ENCODE assay signal across 22 cellular contexts in the genomic region with DNA sequence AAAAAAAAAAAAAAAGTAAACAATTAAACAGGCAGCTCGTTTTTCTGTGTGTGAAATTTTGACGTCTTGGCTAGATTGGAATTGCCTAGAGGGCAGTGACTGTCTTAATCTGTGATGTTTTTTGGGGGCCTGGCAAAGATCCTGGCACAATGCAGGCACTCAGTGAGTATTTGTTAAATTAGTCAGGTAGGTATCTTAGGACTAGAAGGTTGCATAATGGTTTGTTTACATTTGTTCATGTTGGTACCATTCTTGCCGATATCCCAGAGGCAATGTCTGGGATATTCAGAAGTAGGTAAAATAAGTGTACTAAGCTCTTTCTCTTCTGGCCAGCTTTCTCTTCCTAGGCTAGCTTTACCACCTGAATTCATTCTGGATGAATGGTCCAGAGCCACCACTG. TPM values are rescaled to one million over a fixed set of nuclear protein-coding genes. Genes with fewer than 3 reads are reported as not detected.
DNase-seq lines count a peak whose midpoint lies in the region; ATAC-seq and TF ChIP-seq lines count a peak whose summit lies in the region.
"Had no signal": no experiment of that assay in that cellular context is flagged by ENCODE, and none has a peak within 500 bp of the region (broad histone marks: within the 10 kb centered on the region; RNA-seq: fewer than 3 reads in every experiment).

No MANE protein-coding gene starts in this region.

- H3F3A ChIP-seq in GM23338 (replicated peaks; ENCODE audit: low read depth) = no peaks in the 10 kb centered on the region

- H3K4me3 ChIP-seq in GM23338 (no peak overlapping the region), adipocyte (ENCODE audit: low read length) (peak overlapping the region; percentile 55)
- H3K4me3 ChIP-seq: breast epithelium, K562, Peyer's patch, tibial nerve had no signal

- no peak overlapping the region for H3K9ac ChIP-seq in adipocyte (ENCODE audit: low read length)
- H3K9ac ChIP-seq: SK-N-SH had no signal

- H3K9me2 ChIP-seq in GM23338 (ENCODE audit: insufficient read depth) = no peaks in the 10 kb centered on the region
- H3K9me2 ChIP-seq: SK-N-SH had no signal

- H3K4me1 ChIP-seq in GM23338 (ENCODE audit: insufficient read depth) = peaks cover 15% of the 10 kb centered on the region
- H3K4me1 ChIP-seq in adipocyte (ENCODE audit: control insufficient read depth, insufficient read depth, low read length) = peaks cover 19% of the 10 kb centered on the region

- no peaks in the 10 kb centered on the region for H3K9me3 Mint-ChIP-seq in activated CD4-positive, alpha-beta T cell treated with anti-CD3 and anti-CD28 coated beads, Interleukin-2, amount 10 ng/mL, durations not matched to agents 7 days and 5 days
- H3K9me3 Mint-ChIP-seq in GM23338 (no peaks in the 10 kb centered on the region), natural killer cell (no peaks in the 10 kb centered on the region)
- H3K9me3 Mint-ChIP-seq: stimulated activated naive B cell treated with anti-CD40 and anti-IgM and Interleukin-4, amounts not matched to agents 10 μg/mL and 1 μg/mL and 100 μg/mL, for 72 hours had no signal

- CTCF ChIA-PET in activated CD4-positive, alpha-beta T cell treated with anti-CD3 and anti-CD28 coated beads, Interleukin-2, amount 10 ng/mL, durations not matched to agents 7 days and 5 days (lab: Charles Lee) = no interaction called here

- DNase-seq in activated CD4-positive, alpha-beta T cell treated with anti-CD3 and anti-CD28 coated beads, Interleukin-2, amount 10 ng/mL, durations not matched to agents 7 days and 5 days = no peak
- DNase-seq in activated CD4-positive, alpha-beta T cell treated with anti-CD3 and anti-CD28 coated beads for 48 hours = no peak
- no peak for DNase-seq in GM23338 (ENCODE audit: low spot score)
- DNase-seq in adipocyte (ENCODE audit: low read depth) = peak; percentile 1
- no peak for DNase-seq in natural killer cell
- DNase-seq in NCI-H128 (lab: John Stamatoyannopoulos, UW; ENCODE audit: unreplicated experiment) = no peak
- no peak for DNase-seq in NCI-H446 treated with DMSO at 0.1 percent for 48 hours (lab: John Stamatoyannopoulos, UW)
- DNase-seq in NCI-H526 treated with DMSO at 0.1 percent for 48 hours (lab: John Stamatoyannopoulos, UW) = no peak
- DNase-seq: activated CD4-positive, alpha-beta T cell treated with anti-CD3 and anti-CD28 coated beads, Interleukin-2, amount 50 U/mL, for 4 hours; activated effector memory CD4-positive, alpha-beta T cell treated with Interleukin-2 at 50 U/mL for 16 hours; C1 segment of cervical spinal cord; DMS79 treated with DMSO at 0.1 percent for 48 hours; dorsolateral prefrontal cortex; NCI-H1048; NCI-H2107; Peyer's patch; retina; SK-N-SH; stimulated activated naive B cell treated with anti-CD40 and anti-IgM and Interleukin-4, amounts not matched to agents 10 μg/mL and 1 μg/mL and 100 μg/mL, for 72 hours had no signal

- intact Hi-C loops in natural killer cell (cut with micrococcal nuclease) = no loop called here

- peaks cover 9% of the 10 kb centered on the region; the same call in 1 of the 2 replicates for H3K36me3 ChIP-seq in GM23338 (ENCODE audit: insufficient read depth)
- peaks cover 36% of the 10 kb centered on the region for H3K36me3 ChIP-seq in adipocyte (ENCODE audit: control insufficient read depth, insufficient read depth, low read length, severe bottlenecking)

- TF ChIP-seq CTCF in GM23338 (conservative IDR thresholded peaks at IDR 0.05; ENCODE audit: low read depth in 2 of 2) (no peak), natural killer cell (IDR thresholded peaks at IDR 0.05) (no peak)

- no peak overlapping the region for H3K27ac ChIP-seq in GM23338 (ENCODE audit: low read depth)
- H3K27ac ChIP-seq: breast epithelium, dorsolateral prefrontal cortex, Peyer's patch, tibial nerve had no signal

- ATAC-seq in GM23338 (no peak), natural killer cell (no peak)
- ATAC-seq: K562; stimulated activated naive B cell treated with anti-CD40 and anti-IgM and Interleukin-4, amounts not matched to agents 10 μg/mL and 1 μg/mL and 100 μg/mL, for 72 hours had no signal

- H3K27me3 ChIP-seq in GM23338 (ENCODE audit: insufficient read depth) (no peaks in the 10 kb centered on the region), adipocyte (replicated peaks; ENCODE audit: control insufficient read depth, insufficient read depth, low read length) (no peaks in the 10 kb centered on the region)
- H3K27me3 ChIP-seq: breast epithelium, dorsolateral prefrontal cortex, Peyer's patch, tibial nerve had no signal

- peaks cover 22% of the 10 kb centered on the region for H3K36me3 Mint-ChIP-seq in activated CD4-positive, alpha-beta T cell treated with anti-CD3 and anti-CD28 coated beads, Interleukin-2, amount 10 ng/mL, durations not matched to agents 7 days and 5 days (ENCODE audit: low read depth)
- H3K36me3 Mint-ChIP-seq in GM23338 (ENCODE audit: low read depth) (peaks cover 24% of the 10 kb centered on the region; the same call in 2 of the 3 replicates), natural killer cell (no peaks in the 10 kb centered on the region)

- H3K4me2 ChIP-seq in GM23338 = no peak overlapping the region

- H3K27ac Mint-ChIP-seq in activated CD4-positive, alpha-beta T cell treated with anti-CD3 and anti-CD28 coated beads, Interleukin-2, amount 10 ng/mL, durations not matched to agents 7 days and 5 days = peak overlapping the region; percentile 50
- H3K27ac Mint-ChIP-seq in GM23338 (no peak overlapping the region), natural killer cell (peak overlapping the region; percentile 44 to 51)

- POLR2A ChIA-PET in activated CD4-positive, alpha-beta T cell treated with anti-CD3 and anti-CD28 coated beads, Interleukin-2, amount 10 ng/mL, durations not matched to agents 7 days and 5 days (lab: Charles Lee) = no interaction called here

- peaks cover 12% of the 10 kb centered on the region for H4K20me1 ChIP-seq in GM23338 (replicated peaks; ENCODE audit: insufficient read depth)

- no peak overlapping the region for H2AFZ ChIP-seq in GM23338

- peaks cover 55% of the 10 kb centered on the region for H3K79me2 ChIP-seq in GM23338 (replicated peaks; ENCODE audit: insufficient read depth)

- no peaks in the 10 kb centered on the region for H3K27me3 Mint-ChIP-seq in activated CD4-positive, alpha-beta T cell treated with anti-CD3 and anti-CD28 coated beads, Interleukin-2, amount 10 ng/mL, durations not matched to agents 7 days and 5 days
- H3K27me3 Mint-ChIP-seq in GM23338 (ENCODE audit: insufficient read depth, low read depth, poor library complexity) (no peaks in the 10 kb centered on the region), natural killer cell (ENCODE audit: low read depth in 2 of 2) (no peaks in the 10 kb centered on the region)
- H3K27me3 Mint-ChIP-seq: stimulated activated naive B cell treated with anti-CD40 and anti-IgM and Interleukin-4, amounts not matched to agents 10 μg/mL and 1 μg/mL and 100 μg/mL, for 72 hours had no signal

- H3K4me1 Mint-ChIP-seq in activated CD4-positive, alpha-beta T cell treated with anti-CD3 and anti-CD28 coated beads, Interleukin-2, amount 10 ng/mL, durations not matched to agents 7 days and 5 days = peaks cover 28% of the 10 kb centered on the region
- peaks cover 13% of the 10 kb centered on the region for H3K4me1 Mint-ChIP-seq in GM23338
- peaks cover 33 to 38% of the 10 kb centered on the region in 2 donors for H3K4me1 Mint-ChIP-seq in natural killer cell

- no peaks in the 10 kb centered on the region for H3K9me3 ChIP-seq in adipocyte (ENCODE audit: control insufficient read depth, low read length)
- H3K9me3 ChIP-seq: breast epithelium, Peyer's patch, SK-N-SH, tibial nerve had no signal

- peak overlapping the region; percentile 21 for H3K4me3 Mint-ChIP-seq in activated CD4-positive, alpha-beta T cell treated with anti-CD3 and anti-CD28 coated beads, Interleukin-2, amount 10 ng/mL, durations not matched to agents 7 days and 5 days
- H3K4me3 Mint-ChIP-seq in GM23338 (peak overlapping the region; percentile 45; the same call in 1 of the 3 replicates), natural killer cell (peak overlapping the region; percentile 62)
- H3K4me3 Mint-ChIP-seq: stimulated activated naive B cell treated with anti-CD40 and anti-IgM and Interleukin-4, amounts not matched to agents 10 μg/mL and 1 μg/mL and 100 μg/mL, for 72 hours had no signal

TF ChIP-seq in GM23338, 12 proteins besides CTCF, POLR2A, EP300 and RAD21 (continues in another document):
- TF ChIP-seq ZNF114 (CRISPR knock-in tag; IDR thresholded peaks at IDR 0.05) = no peak
- no peak for TF ChIP-seq STAT1 (IDR thresholded peaks at IDR 0.05; ENCODE audit: unreplicated experiment)
- TF ChIP-seq EZH2 (IDR thresholded peaks at IDR 0.05; ENCODE audit: low read depth, unreplicated experiment) = no peak
- TF ChIP-seq, protein P1, sequence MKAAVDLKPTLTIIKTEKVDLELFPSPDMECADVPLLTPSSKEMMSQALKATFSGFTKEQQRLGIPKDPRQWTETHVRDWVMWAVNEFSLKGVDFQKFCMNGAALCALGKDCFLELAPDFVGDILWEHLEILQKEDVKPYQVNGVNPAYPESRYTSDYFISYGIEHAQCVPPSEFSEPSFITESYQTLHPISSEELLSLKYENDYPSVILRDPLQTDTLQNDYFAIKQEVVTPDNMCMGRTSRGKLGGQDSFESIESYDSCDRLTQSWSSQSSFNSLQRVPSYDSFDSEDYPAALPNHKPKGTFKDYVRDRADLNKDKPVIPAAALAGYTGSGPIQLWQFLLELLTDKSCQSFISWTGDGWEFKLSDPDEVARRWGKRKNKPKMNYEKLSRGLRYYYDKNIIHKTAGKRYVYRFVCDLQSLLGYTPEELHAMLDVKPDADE (IDR thresholded peaks at IDR 0.05) = no peak
- no peak for TF ChIP-seq POLR2AphosphoS5 (IDR thresholded peaks at IDR 0.05; ENCODE audit: low read depth)
- no peak for TF ChIP-seq JUNB (IDR thresholded peaks at IDR 0.05; ENCODE audit: unreplicated experiment)

RNA-seq across cellular contexts. Expression of a gene that starts 2.5 kb away (rescaled TPM):
- total RNA-seq in activated CD4-positive, alpha-beta T cell treated with anti-CD3 and anti-CD28 coated beads, Interleukin-2, amount 10 ng/mL, durations not matched to agents 7 days and 5 days = 10 to 100 TPM; 22.5 to 23.0 TPM
- 26.9 and 32.6 TPM in 2 replicates for total RNA-seq in GM23338 (2014; rRNA removed; shearing (Covaris generic))
- 14.6 and 15.8 TPM in 2 replicates for polyA plus RNA-seq in GM23338 (2016; fragmentation: Nextera tagmentation; extraction: Ambion mirVana)
- 10 to 100 TPM; 22.6 to 26.5 (median 25.6) TPM for total RNA-seq in natural killer cell
